ENCODE assay signal across 27 cellular contexts in the genomic region with DNA sequence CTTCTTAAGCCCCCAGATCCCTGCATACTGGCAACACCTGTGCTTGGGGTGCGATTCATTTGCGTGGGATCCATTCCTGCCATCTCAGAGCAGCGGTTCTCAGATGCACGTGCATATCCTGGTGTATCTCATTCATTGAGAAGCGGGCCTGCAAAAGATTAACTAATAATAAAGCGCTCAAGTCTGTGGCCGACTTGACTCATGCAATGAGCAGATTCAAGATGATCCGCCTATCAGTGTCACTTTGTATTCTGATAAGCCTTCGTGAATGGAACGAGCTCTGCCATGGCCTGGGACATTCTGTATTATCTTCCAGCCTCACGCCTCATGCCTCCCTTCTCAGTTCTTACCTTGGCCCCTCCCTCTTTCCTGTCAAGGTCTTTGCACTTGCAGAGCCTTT. TPM values are rescaled to one million over a fixed set of nuclear protein-coding genes. Genes with fewer than 3 reads are reported as not detected.
"Had no signal": no experiment of that assay in that cellular context is flagged by ENCODE, and none has a peak within 500 bp of the region (broad histone marks: within the 10 kb centered on the region; RNA-seq: fewer than 3 reads in every experiment).

No MANE protein-coding gene starts in this region.

- H3K36me3 ChIP-seq: adrenal gland had no signal

- H3K27ac Mint-ChIP-seq: activated CD8-positive, alpha-beta T cell treated with anti-CD3 and anti-CD28 coated beads for 36 hours; activated naive CD8-positive, alpha-beta T cell treated with anti-CD3 and anti-CD28 coated beads, Interleukin-2, amount 10 ng/mL, durations not matched to agents 7 days and 5 days; activated T-cell treated with anti-CD3 and anti-CD28 coated beads, Interleukin-2, amount 50 U/mL, for 72 hours; activated T-helper 2 cell treated with anti-CD3 and anti-CD28 coated beads, Interferon-gamma antibody, Interleukin-2, Interleukin-4, amounts not matched to agents 10 μg/mL and 5 μg/mL and 100 μg/mL, durations not matched to agents 14 hours and 24 hours and 36 hours; IgD-negative memory B cell; T-helper 1 cell treated with Interleukin-12 subunit alpha and Interleukin-12 subunit beta and Interleukin-4 antibody, amounts not matched to agents 30 μg/mL and 1 μg/mL, for 36 hours had no signal

- H3K36me3 Mint-ChIP-seq: activated naive CD8-positive, alpha-beta T cell treated with anti-CD3 and anti-CD28 coated beads, Interleukin-2, amount 10 ng/mL, durations not matched to agents 7 days and 5 days; IgD-negative memory B cell had no signal

- H3K9me3 ChIP-seq: adrenal gland, SK-N-SH had no signal

- H3K9me3 Mint-ChIP-seq: activated CD8-positive, alpha-beta T cell treated with anti-CD3 and anti-CD28 coated beads for 36 hours; activated naive CD8-positive, alpha-beta T cell treated with anti-CD3 and anti-CD28 coated beads, Interleukin-2, amount 10 ng/mL, durations not matched to agents 7 days and 5 days; activated T-cell treated with anti-CD3 and anti-CD28 coated beads, Interleukin-2, amount 50 U/mL, for 72 hours; activated T-helper 2 cell treated with anti-CD3 and anti-CD28 coated beads, Interferon-gamma antibody, Interleukin-2, Interleukin-4, amounts not matched to agents 10 μg/mL and 5 μg/mL and 100 μg/mL, durations not matched to agents 14 hours and 24 hours and 36 hours; IgD-negative memory B cell; T-helper 1 cell treated with Interleukin-12 subunit alpha and Interleukin-12 subunit beta and Interleukin-4 antibody, amounts not matched to agents 30 μg/mL and 1 μg/mL, for 36 hours had no signal

- H3K4me3 Mint-ChIP-seq: activated CD8-positive, alpha-beta T cell treated with anti-CD3 and anti-CD28 coated beads for 36 hours; activated naive CD8-positive, alpha-beta T cell treated with anti-CD3 and anti-CD28 coated beads, Interleukin-2, amount 10 ng/mL, durations not matched to agents 7 days and 5 days; activated T-cell treated with anti-CD3 and anti-CD28 coated beads, Interleukin-2, amount 50 U/mL, for 72 hours; IgD-negative memory B cell; T-helper 1 cell treated with Interleukin-12 subunit alpha and Interleukin-12 subunit beta and Interleukin-4 antibody, amounts not matched to agents 30 μg/mL and 1 μg/mL, for 36 hours had no signal

- ATAC-seq: activated CD4-positive, CD25-positive, alpha-beta regulatory T cell treated with anti-CD3 and anti-CD28 coated beads, Interleukin-2, amount 50 U/mL, for 24 hours; activated CD8-positive, alpha-beta T cell treated with anti-CD3 and anti-CD28 coated beads for 36 hours; activated T-cell treated with anti-CD3 and anti-CD28 coated beads, Interleukin-2, amount 50 U/mL, for 72 hours; Panc1; Right ventricle myocardium inferior had no signal

- H3K9me2 ChIP-seq: SK-N-SH had no signal

- H3K4me1 Mint-ChIP-seq: IgD-negative memory B cell had no signal

- H3K27me3 ChIP-seq: adrenal gland had no signal

- H3K4me3 ChIP-seq: adrenal gland had no signal

- H3K4me2 ChIP-seq: KMS-11, SK-N-SH had no signal

- H3K9ac ChIP-seq: KMS-11, SK-N-SH had no signal

- H3K27me3 Mint-ChIP-seq: activated CD8-positive, alpha-beta T cell treated with anti-CD3 and anti-CD28 coated beads for 36 hours had no signal

- H3K27ac ChIP-seq: adrenal gland, KMS-11 had no signal

- DNase-seq: activated CD4-positive, alpha-beta T cell treated with anti-CD3 and anti-CD28 coated beads for 4 hours; activated CD8-positive, alpha-beta memory T cell treated with anti-CD3 and anti-CD28 coated beads, Interleukin-2, amount 50 U/mL, for 4 hours; activated CD8-positive, alpha-beta T cell treated with anti-CD3 and anti-CD28 coated beads for 36 hours; activated naive CD4-positive, alpha-beta T cell treated with anti-CD3 and anti-CD28 coated beads, Interleukin-2, amount 50 U/mL, for 16 hours; activated naive CD8-positive, alpha-beta T cell treated with anti-CD3 and anti-CD28 coated beads, Interleukin-2, amount 10 ng/mL, durations not matched to agents 7 days and 5 days; activated T-cell treated with anti-CD3 and anti-CD28 coated beads, Interleukin-2, amount 50 U/mL, for 72 hours; anterior cingulate cortex; cerebellar nuclear complex; MV-4-11; NCI-H1092 treated with DMSO at 0.1 percent for 48 hours; NCI-H1417 treated with DMSO at 0.1 percent for 48 hours; NCI-H1694; NCI-H2029 treated with DMSO at 0.1 percent for 48 hours; NCI-H524; NCI-H748 treated with DMSO at 0.1 percent for 48 hours; RPMI8226; SK-N-SH had no signal

RNA-seq across cellular contexts. Expression of a gene that starts 22.3 kb away (rescaled TPM):
- total RNA-seq: activated CD8-positive, alpha-beta T cell treated with anti-CD3 and anti-CD28 coated beads for 36 hours; activated naive CD8-positive, alpha-beta T cell treated with anti-CD3 and anti-CD28 coated beads, Interleukin-2, amount 10 ng/mL, durations not matched to agents 7 days and 5 days; activated T-cell treated with anti-CD3 and anti-CD28 coated beads, Interleukin-2, amount 50 U/mL, for 72 hours; activated T-helper 2 cell treated with anti-CD3 and anti-CD28 coated beads, Interferon-gamma antibody, Interleukin-2, Interleukin-4, amounts not matched to agents 10 μg/mL and 5 μg/mL and 100 μg/mL, durations not matched to agents 14 hours and 24 hours and 36 hours; MCF 10A; OCI-LY7 had no signal
- polyA plus RNA-seq: IgD-negative memory B cell had no signal

RNA-seq across cellular contexts. Expression of a gene that starts 35.7 kb away (rescaled TPM):
- total RNA-seq: activated CD8-positive, alpha-beta T cell treated with anti-CD3 and anti-CD28 coated beads for 36 hours; activated T-cell treated with anti-CD3 and anti-CD28 coated beads, Interleukin-2, amount 50 U/mL, for 72 hours; activated T-helper 2 cell treated with anti-CD3 and anti-CD28 coated beads, Interferon-gamma antibody, Interleukin-2, Interleukin-4, amounts not matched to agents 10 μg/mL and 5 μg/mL and 100 μg/mL, durations not matched to agents 14 hours and 24 hours and 36 hours; OCI-LY7 had no signal
- polyA plus RNA-seq: IgD-negative memory B cell had no signal
